10 cellular contexts compared by ENCODE assay signal in genomic region chr7:77269360-77270075, GRCh38.
DNase-seq lines count a peak whose midpoint lies in the region; ATAC-seq and TF ChIP-seq lines count a peak whose summit lies in the region.
"Had no signal": no experiment of that assay in that cellular context is flagged by ENCODE, and none has a peak within 500 bp of the region (broad histone marks: within the 10 kb centered on the region; RNA-seq: fewer than 3 reads in every experiment).

No MANE protein-coding gene starts in this region.

- H3K36me3 ChIP-seq in cardiac muscle cell (no peaks in the 10 kb centered on the region), gastrocnemius medialis (peaks cover 0 to 2% of the 10 kb centered on the region in 2 donors)
- H3K36me3 ChIP-seq: suprapubic skin had no signal

- TF ChIP-seq POLR2A in gastrocnemius medialis (IDR thresholded peaks at IDR 0.05) = no peak

- in situ Hi-C loops in gastrocnemius medialis (cut with MboI; ENCODE audit: low sequenced_read_pairs in 4 of 4) = no loop called here

- TF ChIP-seq CTCF in cardiac muscle cell (IDR thresholded peaks at IDR 0.05; ENCODE audit: low read depth, low read length) = no peak
- TF ChIP-seq CTCF in gastrocnemius medialis (IDR thresholded peaks at IDR 0.05 in 4 of 5, conservative IDR thresholded peaks at IDR 0.05 in 1 of 5) = no peak

- ATAC-seq in Right ventricle myocardium inferior = peak; percentile 64
- ATAC-seq in HG03354 (IDR thresholded peaks at IDR 0.05; ENCODE audit: poor library complexity, severe bottlenecking, unreplicated experiment) = peak; percentile 85
- no peak for ATAC-seq in HG02852 (IDR thresholded peaks at IDR 0.05; ENCODE audit: unreplicated experiment)
- ATAC-seq in gastrocnemius medialis = no peak

- DNase-seq in Right ventricle myocardium inferior (ENCODE audit: missing footprints) (no peak), cardiac septum (ENCODE audit: low spot score) (no peak), cardiac muscle cell (ENCODE audit: low read depth in 1 of 2, low spot score in 1 of 2) (peak; percentile 16 to 23), COLO829 (ENCODE audit: low spot score) (no peak), gastrocnemius medialis (no peak), NCI-H510A treated with DMSO at 0.1 percent for 48 hours (lab: John Stamatoyannopoulos, UW) (no peak)

- H3K9me3 ChIP-seq in cardiac muscle cell (ENCODE audit: low read depth) = no peaks in the 10 kb centered on the region
- no peaks in the 10 kb centered on the region for H3K9me3 ChIP-seq in gastrocnemius medialis
- H3K9me3 ChIP-seq: suprapubic skin had no signal

- H3K27me3 ChIP-seq in cardiac muscle cell (no peaks in the 10 kb centered on the region), gastrocnemius medialis (no peaks in the 10 kb centered on the region)
- H3K27me3 ChIP-seq: suprapubic skin had no signal

- no peak overlapping the region for H3K27ac ChIP-seq in cardiac muscle cell
- no peak overlapping the region for H3K27ac ChIP-seq in gastrocnemius medialis
- H3K27ac ChIP-seq: suprapubic skin, VCaP had no signal

- intact Hi-C loops in Right ventricle myocardium inferior (cut with DNase I) (no loop called here), cardiac septum (cut with DNase I) (no loop called here), gastrocnemius medialis (cut with DNase I; ENCODE audit: low total_unique reads) (no loop called here)

- H3K4me1 ChIP-seq in cardiac muscle cell (ENCODE audit: low read depth) = peaks cover 16% of the 10 kb centered on the region
- no peaks in the 10 kb centered on the region for H3K4me1 ChIP-seq in gastrocnemius medialis
- H3K4me1 ChIP-seq: suprapubic skin had no signal

- H3K4me3 ChIP-seq in cardiac muscle cell (no peak overlapping the region), gastrocnemius medialis (no peak overlapping the region)
- H3K4me3 ChIP-seq: suprapubic skin had no signal

Comparison
In these comparisons a context has a peak if more than half of its experiments do, and no peak if none do; other contexts are left out.
1. DNase-seq: peak in cardiac muscle cell (2 of 2); none in Right ventricle myocardium inferior (single experiment), cardiac septum (single experiment), COLO829 (single experiment), gastrocnemius medialis (0 of 2) and NCI-H510A treated with DMSO at 0.1 percent for 48 hours (single experiment).
2. ATAC-seq: peak in Right ventricle myocardium inferior (single experiment) and HG03354 (single experiment); none in HG02852 (single experiment) and gastrocnemius medialis (0 of 2).